In genomic region chr6:8828376-8828775, GRCh38 we compare ENCODE assay signal across 7 cellular contexts.
"Had no signal": no experiment of that assay in that cellular context is flagged by ENCODE, and none has a peak within 500 bp of the region (broad histone marks: within the 10 kb centered on the region; RNA-seq: fewer than 3 reads in every experiment).

No MANE protein-coding gene starts in this region.

- H3K27ac ChIP-seq: HL-60 had no signal

- FAIRE-seq: HTR-8/SVneo, K562 had no signal

- H3K4me1 Mint-ChIP-seq: IgD-negative memory B cell had no signal

- H3K36me3 Mint-ChIP-seq: IgD-negative memory B cell had no signal

- H3K27ac Mint-ChIP-seq: IgD-negative memory B cell had no signal

- ATAC-seq: K562 had no signal

- H3K27me3 Mint-ChIP-seq: IgD-negative memory B cell had no signal

- DNase-seq: IMR-90, KBM-7, KG1 had no signal

- H3K4me3 Mint-ChIP-seq: IgD-negative memory B cell had no signal

- H3K9me3 Mint-ChIP-seq: IgD-negative memory B cell had no signal

- H3K4me3 ChIP-seq: K562 had no signal
